1 cellular context compared by ENCODE assay signal in the genomic region with DNA sequence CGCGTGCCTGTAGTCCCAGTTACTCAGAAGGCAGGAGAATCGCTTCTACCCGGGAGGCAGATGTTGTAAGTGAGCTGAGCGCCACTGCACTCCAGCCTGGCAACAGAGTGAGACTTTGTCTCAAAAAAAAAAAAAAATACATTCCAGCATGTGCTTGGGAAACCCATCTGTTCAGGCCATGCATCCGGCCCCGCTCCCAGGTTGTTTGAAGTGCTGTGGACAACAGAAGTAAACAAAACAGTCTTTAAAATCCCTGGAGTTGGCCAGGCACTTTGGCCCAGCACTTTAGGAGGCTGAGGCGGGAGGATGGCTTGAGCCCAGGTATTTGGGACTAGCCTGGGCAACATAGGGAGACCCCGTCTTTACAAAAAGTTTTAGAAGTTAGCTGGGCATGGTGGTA.
A peak's percentile ranks its signal among the peaks of the same experiment; 100 is the strongest.
TF ChIP-seq lines count a peak whose summit lies in the region.

No MANE protein-coding gene starts in this region.

TF ChIP-seq in HepG2, 621 proteins besides CTCF, POLR2A, EP300 and RAD21 (continued from another document and continues in another):
- TF ChIP-seq ZBTB25 (CRISPR knock-in tag; IDR thresholded peaks at IDR 0.05) (no peak), ZBTB1 (CRISPR knock-in tag; IDR thresholded peaks at IDR 0.05; ENCODE audit: borderline replicate concordance) (no peak), NR3C1 (CRISPR knock-in tag; IDR thresholded peaks at IDR 0.05) (no peak), ZNF441 (CRISPR knock-in tag; IDR thresholded peaks at IDR 0.05; ENCODE audit: borderline replicate concordance) (peak; percentile 56; the same call in 1 of the 2 replicates), ZNF557 (CRISPR knock-in tag; IDR thresholded peaks at IDR 0.05) (0 out of 2 replicates have a peak, but pooled peaks have one; percentile 37), ZNF749 (CRISPR knock-in tag; IDR thresholded peaks at IDR 0.05; ENCODE audit: borderline replicate concordance) (no peak), ZNF431 (CRISPR knock-in tag; IDR thresholded peaks at IDR 0.05; ENCODE audit: borderline replicate concordance, low read depth) (no peak), KMT2B (CRISPR knock-in tag; IDR thresholded peaks at IDR 0.05) (no peak), GATAD1 (CRISPR knock-in tag; IDR thresholded peaks at IDR 0.05) (no peak), TFDP1 (CRISPR knock-in tag; IDR thresholded peaks at IDR 0.05; ENCODE audit: borderline replicate concordance) (peak; percentile 37; the same call in 1 of the 2 replicates), ZNF619 (CRISPR knock-in tag; IDR thresholded peaks at IDR 0.05) (no peak), NBN (conservative IDR thresholded peaks at IDR 0.05) (no peak), ZNF713 (CRISPR knock-in tag; IDR thresholded peaks at IDR 0.05) (no peak), MYPOP (CRISPR knock-in tag; IDR thresholded peaks at IDR 0.05) (no peak; the same call in 1 of the 2 replicates), ZNF235 (CRISPR knock-in tag; IDR thresholded peaks at IDR 0.05; ENCODE audit: borderline replicate concordance) (no peak), NFRKB (IDR thresholded peaks at IDR 0.05) (no peak), HMGXB4 (CRISPR knock-in tag; IDR thresholded peaks at IDR 0.05; ENCODE audit: borderline replicate concordance in 1 of 2, low read depth in 1 of 2) (peak in 1 of 2 experiments; percentile 27; a peak in 1 of 4 replicates), ELF3 (CRISPR knock-in tag; IDR thresholded peaks at IDR 0.05) (0 out of 2 replicates have a peak, but pooled peaks have one; percentile 21), NFE2L2 (IDR thresholded peaks at IDR 0.05; ENCODE audit: low read length) (no peak), PHF5A (CRISPR knock-in tag; IDR thresholded peaks at IDR 0.05; ENCODE audit: low read depth, unreplicated experiment) (peak; percentile 57), MEIS2 (CRISPR knock-in tag; IDR thresholded peaks at IDR 0.05) (0 out of 2 replicates have a peak, but pooled peaks have one; percentile 27), HMGA1 (CRISPR knock-in tag; conservative IDR thresholded peaks at IDR 0.05) (no peak), CHD2 (IDR thresholded peaks at IDR 0.05; ENCODE audit: low read depth, low read length) (no peak), ZFP90 (CRISPR knock-in tag; IDR thresholded peaks at IDR 0.05; ENCODE audit: borderline replicate concordance) (peak; percentile 34; the same call in 1 of the 2 replicates), HOXA3 (CRISPR knock-in tag; IDR thresholded peaks at IDR 0.05) (peak; percentile 54), ZNF782 (CRISPR knock-in tag; IDR thresholded peaks at IDR 0.05; ENCODE audit: borderline replicate concordance) (no peak), MBNL3 (CRISPR knock-in tag; conservative IDR thresholded peaks at IDR 0.05) (no peak), ZNF317 (CRISPR knock-in tag; IDR thresholded peaks at IDR 0.05) (no peak), SMC3 (IDR thresholded peaks at IDR 0.05; ENCODE audit: low read length) (no peak), ZNF614 (CRISPR knock-in tag; IDR thresholded peaks at IDR 0.05; ENCODE audit: borderline replicate concordance) (0 out of 2 replicates have a peak, but pooled peaks have one; percentile 52), ADNP (CRISPR knock-in tag; IDR thresholded peaks at IDR 0.05) (0 out of 2 replicates have a peak, but pooled peaks have one; percentile 21), THAP11 (CRISPR knock-in tag; IDR thresholded peaks at IDR 0.05) (peak; percentile 38; the same call in 1 of the 2 replicates), ZBTB8A (CRISPR knock-in tag; IDR thresholded peaks at IDR 0.05; ENCODE audit: borderline replicate concordance, low read depth) (no peak), ZNF230 (CRISPR knock-in tag; IDR thresholded peaks at IDR 0.05) (0 out of 2 replicates have a peak, but pooled peaks have one; percentile 65), ZNF343 (CRISPR knock-in tag; IDR thresholded peaks at IDR 0.05) (no peak), FOXJ3 (CRISPR knock-in tag; IDR thresholded peaks at IDR 0.05; ENCODE audit: borderline replicate concordance) (peak; percentile 77; the same call in 1 of the 2 replicates), ZNF143 (CRISPR knock-in tag; IDR thresholded peaks at IDR 0.05) (0 out of 2 replicates have a peak, but pooled peaks have one; percentile 20), HDAC2 (CRISPR knock-in tag; IDR thresholded peaks at IDR 0.05) (peak; percentile 50; the same call in 1 of the 2 replicates), MTERF4 (CRISPR knock-in tag; IDR thresholded peaks at IDR 0.05) (no peak), ZFP41 (CRISPR knock-in tag; IDR thresholded peaks at IDR 0.05; ENCODE audit: borderline replicate concordance) (no peak), AGO2 (optimal IDR thresholded peaks at IDR 0.05; ENCODE audit: low read depth, low read length) (no peak), ZMYM3 (CRISPR knock-in tag; IDR thresholded peaks at IDR 0.05) (peak; percentile 58; the same call in 1 of the 2 replicates)
- TF ChIP-seq, protein P1, sequence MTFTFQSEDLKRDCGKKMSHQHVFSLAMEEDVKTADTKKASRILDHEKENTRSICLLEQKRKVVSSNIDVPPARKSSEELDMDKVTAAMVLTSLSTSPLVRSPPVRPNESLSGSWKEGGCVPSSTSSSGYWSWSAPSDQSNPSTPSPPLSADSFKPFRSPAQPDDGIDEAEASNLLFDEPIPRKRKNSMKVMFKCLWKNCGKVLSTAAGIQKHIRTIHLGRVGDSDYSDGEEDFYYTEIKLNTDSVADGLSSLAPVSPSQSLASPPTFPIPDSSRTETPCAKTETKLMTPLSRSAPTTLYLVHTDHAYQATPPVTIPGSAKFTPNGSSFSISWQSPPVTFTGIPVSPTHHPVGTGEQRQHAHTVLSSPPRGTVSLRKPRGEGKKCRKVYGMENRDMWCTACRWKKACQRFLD (CRISPR knock-in tag; IDR thresholded peaks at IDR 0.05; ENCODE audit: borderline replicate concordance) = 0 out of 2 replicates have a peak, but pooled peaks have one; percentile 33
- TF ChIP-seq, protein P2, sequence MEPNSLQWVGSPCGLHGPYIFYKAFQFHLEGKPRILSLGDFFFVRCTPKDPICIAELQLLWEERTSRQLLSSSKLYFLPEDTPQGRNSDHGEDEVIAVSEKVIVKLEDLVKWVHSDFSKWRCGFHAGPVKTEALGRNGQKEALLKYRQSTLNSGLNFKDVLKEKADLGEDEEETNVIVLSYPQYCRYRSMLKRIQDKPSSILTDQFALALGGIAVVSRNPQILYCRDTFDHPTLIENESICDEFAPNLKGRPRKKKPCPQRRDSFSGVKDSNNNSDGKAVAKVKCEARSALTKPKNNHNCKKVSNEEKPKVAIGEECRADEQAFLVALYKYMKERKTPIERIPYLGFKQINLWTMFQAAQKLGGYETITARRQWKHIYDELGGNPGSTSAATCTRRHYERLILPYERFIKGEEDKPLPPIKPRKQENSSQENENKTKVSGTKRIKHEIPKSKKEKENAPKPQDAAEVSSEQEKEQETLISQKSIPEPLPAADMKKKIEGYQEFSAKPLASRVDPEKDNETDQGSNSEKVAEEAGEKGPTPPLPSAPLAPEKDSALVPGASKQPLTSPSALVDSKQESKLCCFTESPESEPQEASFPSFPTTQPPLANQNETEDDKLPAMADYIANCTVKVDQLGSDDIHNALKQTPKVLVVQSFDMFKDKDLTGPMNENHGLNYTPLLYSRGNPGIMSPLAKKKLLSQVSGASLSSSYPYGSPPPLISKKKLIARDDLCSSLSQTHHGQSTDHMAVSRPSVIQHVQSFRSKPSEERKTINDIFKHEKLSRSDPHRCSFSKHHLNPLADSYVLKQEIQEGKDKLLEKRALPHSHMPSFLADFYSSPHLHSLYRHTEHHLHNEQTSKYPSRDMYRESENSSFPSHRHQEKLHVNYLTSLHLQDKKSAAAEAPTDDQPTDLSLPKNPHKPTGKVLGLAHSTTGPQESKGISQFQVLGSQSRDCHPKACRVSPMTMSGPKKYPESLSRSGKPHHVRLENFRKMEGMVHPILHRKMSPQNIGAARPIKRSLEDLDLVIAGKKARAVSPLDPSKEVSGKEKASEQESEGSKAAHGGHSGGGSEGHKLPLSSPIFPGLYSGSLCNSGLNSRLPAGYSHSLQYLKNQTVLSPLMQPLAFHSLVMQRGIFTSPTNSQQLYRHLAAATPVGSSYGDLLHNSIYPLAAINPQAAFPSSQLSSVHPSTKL (CRISPR knock-in tag; IDR thresholded peaks at IDR 0.05) = peak; percentile 52
- TF ChIP-seq, protein P3, sequence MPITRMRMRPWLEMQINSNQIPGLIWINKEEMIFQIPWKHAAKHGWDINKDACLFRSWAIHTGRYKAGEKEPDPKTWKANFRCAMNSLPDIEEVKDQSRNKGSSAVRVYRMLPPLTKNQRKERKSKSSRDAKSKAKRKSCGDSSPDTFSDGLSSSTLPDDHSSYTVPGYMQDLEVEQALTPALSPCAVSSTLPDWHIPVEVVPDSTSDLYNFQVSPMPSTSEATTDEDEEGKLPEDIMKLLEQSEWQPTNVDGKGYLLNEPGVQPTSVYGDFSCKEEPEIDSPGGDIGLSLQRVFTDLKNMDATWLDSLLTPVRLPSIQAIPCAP (CRISPR knock-in tag; IDR thresholded peaks at IDR 0.05; ENCODE audit: low read depth) = no peak
- TF ChIP-seq, protein P4, sequence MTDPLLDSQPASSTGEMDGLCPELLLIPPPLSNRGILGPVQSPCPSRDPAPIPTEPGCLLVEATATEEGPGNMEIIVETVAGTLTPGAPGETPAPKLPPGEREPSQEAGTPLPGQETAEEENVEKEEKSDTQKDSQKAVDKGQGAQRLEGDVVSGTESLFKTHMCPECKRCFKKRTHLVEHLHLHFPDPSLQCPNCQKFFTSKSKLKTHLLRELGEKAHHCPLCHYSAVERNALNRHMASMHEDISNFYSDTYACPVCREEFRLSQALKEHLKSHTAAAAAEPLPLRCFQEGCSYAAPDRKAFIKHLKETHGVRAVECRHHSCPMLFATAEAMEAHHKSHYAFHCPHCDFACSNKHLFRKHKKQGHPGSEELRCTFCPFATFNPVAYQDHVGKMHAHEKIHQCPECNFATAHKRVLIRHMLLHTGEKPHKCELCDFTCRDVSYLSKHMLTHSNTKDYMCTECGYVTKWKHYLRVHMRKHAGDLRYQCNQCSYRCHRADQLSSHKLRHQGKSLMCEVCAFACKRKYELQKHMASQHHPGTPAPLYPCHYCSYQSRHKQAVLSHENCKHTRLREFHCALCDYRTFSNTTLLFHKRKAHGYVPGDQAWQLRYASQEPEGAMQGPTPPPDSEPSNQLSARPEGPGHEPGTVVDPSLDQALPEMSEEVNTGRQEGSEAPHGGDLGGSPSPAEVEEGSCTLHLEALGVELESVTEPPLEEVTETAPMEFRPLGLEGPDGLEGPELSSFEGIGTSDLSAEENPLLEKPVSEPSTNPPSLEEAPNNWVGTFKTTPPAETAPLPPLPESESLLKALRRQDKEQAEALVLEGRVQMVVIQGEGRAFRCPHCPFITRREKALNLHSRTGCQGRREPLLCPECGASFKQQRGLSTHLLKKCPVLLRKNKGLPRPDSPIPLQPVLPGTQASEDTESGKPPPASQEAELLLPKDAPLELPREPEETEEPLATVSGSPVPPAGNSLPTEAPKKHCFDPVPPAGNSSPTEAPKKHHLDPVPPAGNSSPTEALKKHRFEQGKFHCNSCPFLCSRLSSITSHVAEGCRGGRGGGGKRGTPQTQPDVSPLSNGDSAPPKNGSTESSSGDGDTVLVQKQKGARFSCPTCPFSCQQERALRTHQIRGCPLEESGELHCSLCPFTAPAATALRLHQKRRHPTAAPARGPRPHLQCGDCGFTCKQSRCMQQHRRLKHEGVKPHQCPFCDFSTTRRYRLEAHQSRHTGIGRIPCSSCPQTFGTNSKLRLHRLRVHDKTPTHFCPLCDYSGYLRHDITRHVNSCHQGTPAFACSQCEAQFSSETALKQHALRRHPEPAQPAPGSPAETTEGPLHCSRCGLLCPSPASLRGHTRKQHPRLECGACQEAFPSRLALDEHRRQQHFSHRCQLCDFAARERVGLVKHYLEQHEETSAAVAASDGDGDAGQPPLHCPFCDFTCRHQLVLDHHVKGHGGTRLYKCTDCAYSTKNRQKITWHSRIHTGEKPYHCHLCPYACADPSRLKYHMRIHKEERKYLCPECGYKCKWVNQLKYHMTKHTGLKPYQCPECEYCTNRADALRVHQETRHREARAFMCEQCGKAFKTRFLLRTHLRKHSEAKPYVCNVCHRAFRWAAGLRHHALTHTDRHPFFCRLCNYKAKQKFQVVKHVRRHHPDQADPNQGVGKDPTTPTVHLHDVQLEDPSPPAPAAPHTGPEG (CRISPR knock-in tag; IDR thresholded peaks at IDR 0.05) = no peak
